In genomic region chr7:155807805-155808550, GRCh38 we compare ENCODE assay signal across 3 cellular contexts.
TF ChIP-seq lines count a peak whose summit lies in the region.

No MANE protein-coding gene starts in this region.

TF ChIP-seq in SK-N-SH, 30 proteins besides CTCF, POLR2A, EP300 and RAD21 (continued from another document):
- TF ChIP-seq PBX3 (IDR thresholded peaks at IDR 0.05) (no peak), FOXJ3 (CRISPR knock-in tag; IDR thresholded peaks at IDR 0.05) (no peak), GABPA (IDR thresholded peaks at IDR 0.05; ENCODE audit: low read depth) (no peak), SMC3 (IDR thresholded peaks at IDR 0.05; ENCODE audit: low read depth, low read length) (no peak), MAX (IDR thresholded peaks at IDR 0.05; ENCODE audit: low read depth) (no peak), GATA2 (CRISPR knock-in tag; IDR thresholded peaks at IDR 0.05) (no peak), YY1 (IDR thresholded peaks at IDR 0.05; ENCODE audit: low read depth) (no peak), POLR2AphosphoS5 (IDR thresholded peaks at IDR 0.05; ENCODE audit: low read depth, low read length) (no peak), RFX5 (IDR thresholded peaks at IDR 0.05; ENCODE audit: low read length) (no peak), TAF1 (IDR thresholded peaks at IDR 0.05; ENCODE audit: borderline replicate concordance, low read depth, low read length) (no peak), NFIC (IDR thresholded peaks at IDR 0.05; ENCODE audit: borderline replicate concordance) (no peak), USF2 (IDR thresholded peaks at IDR 0.05; ENCODE audit: borderline replicate concordance, low read depth, low read length) (no peak), EZH2phosphoT487 (IDR thresholded peaks at IDR 0.05; ENCODE audit: borderline replicate concordance, low read depth) (no peak), MEF2A (IDR thresholded peaks at IDR 0.05; ENCODE audit: borderline replicate concordance, low read depth) (no peak), FOSL2 (IDR thresholded peaks at IDR 0.05; ENCODE audit: borderline replicate concordance, low read depth) (no peak), REST (IDR thresholded peaks at IDR 0.05; ENCODE audit: low read depth, low read length) (no peak), RXRA (IDR thresholded peaks at IDR 0.05; ENCODE audit: borderline replicate concordance, low read depth) (no peak)

TF ChIP-seq in SK-N-SH treated with all-trans-retinoic acid at 6 μM for 48 hours, 23 proteins besides CTCF, POLR2A, EP300 and RAD21 (continued from another document):
- TF ChIP-seq CREB5 (CRISPR knock-in tag; IDR thresholded peaks at IDR 0.05; ENCODE audit: low read depth) (no peak), OSR1 (CRISPR knock-in tag; IDR thresholded peaks at IDR 0.05) (no peak), BACH2 (CRISPR knock-in tag; IDR thresholded peaks at IDR 0.05; ENCODE audit: borderline replicate concordance) (no peak), ZNF8 (CRISPR knock-in tag; IDR thresholded peaks at IDR 0.05) (no peak)

TF ChIP-seq in K562, 482 proteins besides CTCF, POLR2A, EP300 and RAD21 (continued from another document):
- TF ChIP-seq ZNF586 (CRISPR knock-in tag; conservative IDR thresholded peaks at IDR 0.05) = no peak
